ENCODE assay signal across 14 cellular contexts in the genomic region with DNA sequence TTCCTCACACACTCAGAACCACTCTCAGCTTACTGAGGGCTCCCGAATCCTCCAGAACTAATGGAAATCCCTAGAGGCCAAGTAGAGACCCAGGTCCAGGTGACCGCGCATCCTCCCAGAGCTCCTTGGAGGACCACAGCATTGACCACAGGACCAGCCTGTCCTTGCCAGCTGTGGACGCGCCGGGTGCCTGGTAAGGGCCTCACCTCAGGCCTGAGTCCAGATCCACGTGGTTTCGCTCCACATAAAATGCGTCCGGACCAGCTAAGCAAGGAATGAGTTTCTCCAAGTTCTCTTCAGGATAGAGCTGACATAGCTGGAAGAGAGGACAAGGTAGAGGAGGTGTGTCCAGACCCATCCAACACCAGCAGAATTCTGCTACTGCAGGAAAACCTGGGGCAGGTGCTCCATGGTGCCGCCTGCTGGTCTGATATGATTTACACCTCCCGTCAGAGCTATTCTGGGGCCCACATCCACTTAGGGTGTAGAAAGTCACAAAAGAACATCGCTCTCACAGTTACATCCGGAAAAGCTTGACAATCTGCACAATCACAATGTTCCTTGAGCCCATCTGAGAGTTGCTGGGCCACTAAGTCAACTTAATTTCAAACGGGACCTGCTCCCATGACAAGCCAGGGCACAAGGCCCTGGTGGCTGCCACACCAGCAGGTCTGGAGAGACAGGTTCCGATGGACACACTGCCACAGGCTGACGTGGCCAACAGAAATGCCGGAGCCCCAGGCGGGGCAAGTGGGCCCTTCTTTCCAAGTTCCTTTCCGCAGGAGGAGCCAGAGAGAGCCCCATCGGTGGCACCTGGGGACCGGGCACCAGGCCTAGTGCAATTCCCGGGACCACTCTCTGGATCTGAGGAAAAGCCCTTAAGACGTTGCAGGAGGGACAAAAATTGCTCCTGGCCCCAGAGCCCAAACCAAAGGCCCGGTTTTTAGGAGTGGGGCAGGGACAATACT. TPM values are rescaled to one million over a fixed set of nuclear protein-coding genes. Genes with fewer than 3 reads are reported as not detected.
DNase-seq lines count a peak whose midpoint lies in the region; ATAC-seq, FAIRE-seq and TF ChIP-seq lines count a peak whose summit lies in the region.
"Had no signal": no experiment of that assay in that cellular context is flagged by ENCODE, and none has a peak within 500 bp of the region (broad histone marks: within the 10 kb centered on the region; RNA-seq: fewer than 3 reads in every experiment).

No MANE protein-coding gene starts in this region.

- DNase-seq in D341Med (ENCODE audit: low spot score) (peak; percentile 26), HFFc6 (no peak), WERI-Rb-1 (no peak), right lobe of liver (no peak), cerebellar cortex (ENCODE audit: low spot score) (no peak), GM12891 (ENCODE audit: insufficient read length, low spot score) (no peak)
- DNase-seq: activated naive CD8-positive, alpha-beta T cell treated with anti-CD3 and anti-CD28 coated beads, Interleukin-2, amount 50 U/mL, for 24 hours; NCI-H2227 treated with DMSO at 0.1 percent for 48 hours; stimulated activated naive CD8-positive, alpha-beta T cell treated with anti-CD3 and anti-CD28 coated beads, Interleukin-15, amount 100 ng/mL, for 72 hours had no signal

- no peaks in the 10 kb centered on the region for H3K4me1 Mint-ChIP-seq in HFFc6 (ENCODE audit: low read depth)
- H3K4me1 Mint-ChIP-seq: activated naive CD8-positive, alpha-beta T cell treated with anti-CD3 and anti-CD28 coated beads, Interleukin-2, amount 50 U/mL, for 24 hours; stimulated activated naive CD8-positive, alpha-beta T cell treated with anti-CD3 and anti-CD28 coated beads, Interleukin-15, amount 100 ng/mL, for 72 hours had no signal

- H3K27me3 ChIP-seq in WERI-Rb-1 (ENCODE audit: insufficient read depth, low read depth, severe bottlenecking) (no peaks in the 10 kb centered on the region), right lobe of liver (no peaks in the 10 kb centered on the region)

- H3K4me1 ChIP-seq in right lobe of liver = no peaks in the 10 kb centered on the region

- TF ChIP-seq POLR2A in right lobe of liver (IDR thresholded peaks at IDR 0.05) (no peak), GM12891 (IDR thresholded peaks at IDR 0.05; ENCODE audit: low read depth, low read length) (no peak)

- no peak overlapping the region for H3K4me3 Mint-ChIP-seq in HFFc6
- H3K4me3 Mint-ChIP-seq: activated naive CD8-positive, alpha-beta T cell treated with anti-CD3 and anti-CD28 coated beads, Interleukin-2, amount 50 U/mL, for 24 hours; stimulated activated naive CD8-positive, alpha-beta T cell treated with anti-CD3 and anti-CD28 coated beads, Interleukin-15, amount 100 ng/mL, for 72 hours had no signal

- WGBS in right lobe of liver (ENCODE audit: insufficient coverage, low coverage, low lambda C conversion rate, missing lambda C conversion rate) = 92% methylated on average over 7 of the region's 25 CpGs

- ATAC-seq in right lobe of liver (peak in 3 of 4 donors; percentile 34 to 39 (median 36)), GM19328 (IDR thresholded peaks at IDR 0.05; ENCODE audit: unreplicated experiment) (no peak), GM19455 (IDR thresholded peaks at IDR 0.05; ENCODE audit: unreplicated experiment) (no peak)
- ATAC-seq: activated naive CD8-positive, alpha-beta T cell treated with anti-CD3 and anti-CD28 coated beads, Interleukin-2, amount 50 U/mL, for 24 hours; stimulated activated naive CD8-positive, alpha-beta T cell treated with anti-CD3 and anti-CD28 coated beads, Interleukin-15, amount 100 ng/mL, for 72 hours had no signal

- H3K36me3 Mint-ChIP-seq in HFFc6 (ENCODE audit: low read depth) = peaks cover 24% of the 10 kb centered on the region

- no peaks in the 10 kb centered on the region for H3K9me3 Mint-ChIP-seq in HFFc6
- H3K9me3 Mint-ChIP-seq: activated naive CD8-positive, alpha-beta T cell treated with anti-CD3 and anti-CD28 coated beads, Interleukin-2, amount 50 U/mL, for 24 hours; stimulated activated naive CD8-positive, alpha-beta T cell treated with anti-CD3 and anti-CD28 coated beads, Interleukin-15, amount 100 ng/mL, for 72 hours had no signal

- H3K27ac Mint-ChIP-seq in HFFc6 = no peak overlapping the region
- H3K27ac Mint-ChIP-seq: activated naive CD8-positive, alpha-beta T cell treated with anti-CD3 and anti-CD28 coated beads, Interleukin-2, amount 50 U/mL, for 24 hours had no signal

- H3K27me3 Mint-ChIP-seq in HFFc6 (ENCODE audit: insufficient read depth) = peaks cover 8% of the 10 kb centered on the region
- H3K27me3 Mint-ChIP-seq: activated naive CD8-positive, alpha-beta T cell treated with anti-CD3 and anti-CD28 coated beads, Interleukin-2, amount 50 U/mL, for 24 hours; stimulated activated naive CD8-positive, alpha-beta T cell treated with anti-CD3 and anti-CD28 coated beads, Interleukin-15, amount 100 ng/mL, for 72 hours had no signal

- H3K9me3 ChIP-seq in WERI-Rb-1 (ENCODE audit: severe bottlenecking) (no peaks in the 10 kb centered on the region), right lobe of liver (no peaks in the 10 kb centered on the region)

- H3K27ac ChIP-seq in WERI-Rb-1 = no peak overlapping the region
- no peak overlapping the region for H3K27ac ChIP-seq in right lobe of liver
- H3K27ac ChIP-seq: C4-2B had no signal

- H3K36me3 ChIP-seq in WERI-Rb-1 (peaks cover 15% of the 10 kb centered on the region; the same call in 1 of the 2 replicates), right lobe of liver (peaks cover 0 to 83% (median 44%) of the 10 kb centered on the region in 4 donors)

- TF ChIP-seq CTCF in HFFc6 (IDR thresholded peaks at IDR 0.05) (peak; percentile 53), WERI-Rb-1 (IDR thresholded peaks at IDR 0.05; ENCODE audit: low read depth, low read length) (0 out of 2 replicates have a peak, but pooled peaks have one; percentile 3), right lobe of liver (IDR thresholded peaks at IDR 0.05) (peak; percentile 12 to 34 (median 22))

- no peak for FAIRE-seq in GM12891 (lab: Jason Lieb, UNC)
- FAIRE-seq: G401.6, RCC 7860 had no signal

- intact Hi-C loops in right lobe of liver (cut with DNase I) = no loop called here

- H3K4me3 ChIP-seq in WERI-Rb-1 (ENCODE audit: low read depth, low read length) = no peak overlapping the region
- H3K4me3 ChIP-seq in right lobe of liver = no peak overlapping the region

TF ChIP-seq in GM12891, 5 proteins besides CTCF, POLR2A, EP300 and RAD21:
- TF ChIP-seq TAF1 (IDR thresholded peaks at IDR 0.05; ENCODE audit: low read depth, low read length) (no peak), PAX5 (IDR thresholded peaks at IDR 0.05; ENCODE audit: insufficient read depth, low read length, severe bottlenecking) (no peak), POU2F2 (IDR thresholded peaks at IDR 0.05; ENCODE audit: low read depth, low read length) (no peak), POLR2AphosphoS5 (IDR thresholded peaks at IDR 0.05; ENCODE audit: low read depth, low read length) (no peak), SPI1 (IDR thresholded peaks at IDR 0.05; ENCODE audit: low read depth, low read length) (no peak)

RNA-seq across cellular contexts. Expression of a gene that starts 28.5 kb away (rescaled TPM):
- 100 to 1,000 TPM in 2 of 6 experiments, 10 to 100 TPM in 4; 81.3 to 112 (median 85.4) TPM for total RNA-seq in HFFc6 (2021; fragmentation: NEBNext Ultra II Directional; extraction: Animal tissue kit (Norgen Biotek cat#: 25700))
- total RNA-seq in right lobe of liver = 10 to 100 TPM; 16.5 to 48.8 (median 25.6) TPM
- polyA plus RNA-seq in GM12891 (2012; ENCODE audit: low read depth, missing spikeins) = 31.3 TPM

RNA-seq across cellular contexts. Expression of a gene that starts 37.1 kb away (rescaled TPM):
- 10 to 100 TPM; 23.0 to 30.0 (median 25.1) TPM for total RNA-seq in HFFc6 (2021; fragmentation: NEBNext Ultra II Directional; extraction: Animal tissue kit (Norgen Biotek cat#: 25700))
- total RNA-seq in right lobe of liver = 10 to 100 TPM; 20.6 to 56.9 (median 31.1) TPM
- polyA plus RNA-seq in GM12891 (2012; ENCODE audit: low read depth, missing spikeins) = 15.3 TPM

Comparison
In these comparisons a context has a peak if more than half of its experiments do, and no peak if none do; other contexts are left out.
1. CTCF ChIP-seq: peak in every context shown above with its lines; median percentile 53 in HFFc6; 22 in right lobe of liver; 3 in WERI-Rb-1.
2. ATAC-seq: peak in right lobe of liver (3 of 4); none in GM19328 (single experiment) and GM19455 (single experiment).